ENCODE assay signal across 11 cellular contexts in genomic region chr21:34795152-34796141, GRCh38.
DNase-seq lines count a peak whose midpoint lies in the region; ATAC-seq and TF ChIP-seq lines count a peak whose summit lies in the region.
"Had no signal": no experiment of that assay in that cellular context is flagged by ENCODE, and none has a peak within 500 bp of the region (broad histone marks: within the 10 kb centered on the region; RNA-seq: fewer than 3 reads in every experiment).

No MANE protein-coding gene starts in this region.

- H3K36me3 ChIP-seq in tibial nerve = peaks cover 0 to 60% (median 0%) of the 10 kb centered on the region in 3 donors

- no peaks in the 10 kb centered on the region for H3K27me3 ChIP-seq in tibial nerve
- H3K27me3 ChIP-seq: BLaER1 treated with 17β-estradiol and CSF1 and Interleukin-3, amounts not matched to agents 10 nM and 100 nM had no signal

- intact Hi-C loops in activated CD4-positive, alpha-beta memory T cell treated with anti-CD3 and anti-CD28 coated beads for 36 hours (cut with micrococcal nuclease) = no loop called here

- in situ Hi-C loops in astrocyte of the spinal cord (cut with HindIII; ENCODE audit: low sequenced_read_pairs) = no loop called here

- H3K27me3 Mint-ChIP-seq in activated CD4-positive, alpha-beta memory T cell treated with anti-CD3 and anti-CD28 coated beads for 36 hours = no peaks in the 10 kb centered on the region
- no peaks in the 10 kb centered on the region for H3K27me3 Mint-ChIP-seq in activated CD4-positive, alpha-beta memory T cell treated with anti-CD3 and anti-CD28 coated beads, Interleukin-2, amount 10 ng/mL, durations not matched to agents 7 days and 5 days
- H3K27me3 Mint-ChIP-seq in stimulated activated naive B cell treated with anti-CD40 and anti-IgM and Interleukin-4, amounts not matched to agents 10 μg/mL and 1 μg/mL and 100 μg/mL, for 72 hours = no peaks in the 10 kb centered on the region

- TF ChIP-seq CTCF in astrocyte of the spinal cord (IDR thresholded peaks at IDR 0.05; ENCODE audit: low read depth, low read length) (peak; percentile 32), tibial nerve (IDR thresholded peaks at IDR 0.05) (peak in 2 of 5 experiments; percentile 13 to 20)

- peaks cover 0 to 32% (median 7%) of the 10 kb centered on the region in 4 donors for H3K4me1 ChIP-seq in tibial nerve
- H3K4me1 ChIP-seq: BLaER1 treated with 17β-estradiol and CSF1 and Interleukin-3, amounts not matched to agents 10 nM and 100 nM had no signal

- ATAC-seq in left lobe of liver = peak; percentile 81
- no peak for ATAC-seq in GM19463 (IDR thresholded peaks at IDR 0.05; ENCODE audit: unreplicated experiment)
- ATAC-seq in stimulated activated naive B cell treated with anti-CD40 and anti-IgM and Interleukin-4, amounts not matched to agents 10 μg/mL and 1 μg/mL and 100 μg/mL, for 72 hours (replicated peaks) = no peak

- WGBS in tibial nerve, 2 donors = 38 to 41% methylated on average over 12 of the region's 12 CpGs

- H3K4me3 Mint-ChIP-seq in activated CD4-positive, alpha-beta memory T cell treated with anti-CD3 and anti-CD28 coated beads for 36 hours = no peak overlapping the region
- H3K4me3 Mint-ChIP-seq in activated CD4-positive, alpha-beta memory T cell treated with anti-CD3 and anti-CD28 coated beads, Interleukin-2, amount 10 ng/mL, durations not matched to agents 7 days and 5 days = no peak overlapping the region
- no peak overlapping the region for H3K4me3 Mint-ChIP-seq in stimulated activated naive B cell treated with anti-CD40 and anti-IgM and Interleukin-4, amounts not matched to agents 10 μg/mL and 1 μg/mL and 100 μg/mL, for 72 hours
- H3K4me3 Mint-ChIP-seq: neural crest cell had no signal

- H3K9me3 Mint-ChIP-seq in activated CD4-positive, alpha-beta memory T cell treated with anti-CD3 and anti-CD28 coated beads for 36 hours = no peaks in the 10 kb centered on the region
- H3K9me3 Mint-ChIP-seq in activated CD4-positive, alpha-beta memory T cell treated with anti-CD3 and anti-CD28 coated beads, Interleukin-2, amount 10 ng/mL, durations not matched to agents 7 days and 5 days = no peaks in the 10 kb centered on the region
- H3K9me3 Mint-ChIP-seq in stimulated activated naive B cell treated with anti-CD40 and anti-IgM and Interleukin-4, amounts not matched to agents 10 μg/mL and 1 μg/mL and 100 μg/mL, for 72 hours = no peaks in the 10 kb centered on the region
- H3K9me3 Mint-ChIP-seq: neural crest cell had no signal

- no peaks in the 10 kb centered on the region for H3K4me1 Mint-ChIP-seq in activated CD4-positive, alpha-beta memory T cell treated with anti-CD3 and anti-CD28 coated beads for 36 hours (ENCODE audit: low read depth)
- H3K4me1 Mint-ChIP-seq in activated CD4-positive, alpha-beta memory T cell treated with anti-CD3 and anti-CD28 coated beads, Interleukin-2, amount 10 ng/mL, durations not matched to agents 7 days and 5 days = no peaks in the 10 kb centered on the region
- no peaks in the 10 kb centered on the region for H3K4me1 Mint-ChIP-seq in stimulated activated naive B cell treated with anti-CD40 and anti-IgM and Interleukin-4, amounts not matched to agents 10 μg/mL and 1 μg/mL and 100 μg/mL, for 72 hours

- CTCF ChIA-PET in activated CD4-positive, alpha-beta memory T cell treated with anti-CD3 and anti-CD28 coated beads for 36 hours (lab: Charles Lee) = no interaction called here
- CTCF ChIA-PET in activated CD4-positive, alpha-beta memory T cell treated with anti-CD3 and anti-CD28 coated beads, Interleukin-2, amount 10 ng/mL, durations not matched to agents 7 days and 5 days (lab: Charles Lee) = no interaction called here

- H3K36me3 Mint-ChIP-seq in activated CD4-positive, alpha-beta memory T cell treated with anti-CD3 and anti-CD28 coated beads for 36 hours = peaks cover 61% of the 10 kb centered on the region
- H3K36me3 Mint-ChIP-seq in activated CD4-positive, alpha-beta memory T cell treated with anti-CD3 and anti-CD28 coated beads, Interleukin-2, amount 10 ng/mL, durations not matched to agents 7 days and 5 days (ENCODE audit: low read depth) = peaks cover 59% of the 10 kb centered on the region
- peaks cover 42 to 62% of the 10 kb centered on the region in 2 donors for H3K36me3 Mint-ChIP-seq in stimulated activated naive B cell treated with anti-CD40 and anti-IgM and Interleukin-4, amounts not matched to agents 10 μg/mL and 1 μg/mL and 100 μg/mL, for 72 hours

- peak overlapping the region; percentile 60 for H3K27ac Mint-ChIP-seq in activated CD4-positive, alpha-beta memory T cell treated with anti-CD3 and anti-CD28 coated beads for 36 hours
- H3K27ac Mint-ChIP-seq in activated CD4-positive, alpha-beta memory T cell treated with anti-CD3 and anti-CD28 coated beads, Interleukin-2, amount 10 ng/mL, durations not matched to agents 7 days and 5 days = no peak overlapping the region
- H3K27ac Mint-ChIP-seq in stimulated activated naive B cell treated with anti-CD40 and anti-IgM and Interleukin-4, amounts not matched to agents 10 μg/mL and 1 μg/mL and 100 μg/mL, for 72 hours = no peak overlapping the region

- POLR2A ChIA-PET in activated CD4-positive, alpha-beta memory T cell treated with anti-CD3 and anti-CD28 coated beads for 36 hours (lab: Charles Lee) = no interaction called here
- POLR2A ChIA-PET in activated CD4-positive, alpha-beta memory T cell treated with anti-CD3 and anti-CD28 coated beads, Interleukin-2, amount 10 ng/mL, durations not matched to agents 7 days and 5 days (lab: Charles Lee) = no interaction called here

- H3K4me3 ChIP-seq in astrocyte of the spinal cord (ENCODE audit: low read depth, low read length) = no peak overlapping the region
- no peak overlapping the region for H3K4me3 ChIP-seq in tibial nerve
- H3K4me3 ChIP-seq: BLaER1 treated with 17β-estradiol and CSF1 and Interleukin-3, amounts not matched to agents 10 nM and 100 nM had no signal

- no peak for DNase-seq in activated CD4-positive, alpha-beta memory T cell treated with anti-CD3 and anti-CD28 coated beads for 36 hours
- DNase-seq in activated CD4-positive, alpha-beta memory T cell treated with anti-CD3 and anti-CD28 coated beads, Interleukin-2, amount 10 ng/mL, durations not matched to agents 7 days and 5 days = no peak
- DNase-seq in astrocyte of the spinal cord (ENCODE audit: low read depth, low spot score) = peak; percentile 68
- DNase-seq in left lobe of liver (ENCODE audit: low spot score) = peak; percentile 70
- DNase-seq in tibial nerve (ENCODE audit: low spot score in 2 of 2) = peak in 1 of 2 donors; percentile 25
- no peak for DNase-seq in stimulated activated naive B cell treated with anti-CD40 and anti-IgM and Interleukin-4, amounts not matched to agents 10 μg/mL and 1 μg/mL and 100 μg/mL, for 72 hours
- DNase-seq in amygdala (lab: John Stamatoyannopoulos, UW) = no peak
- DNase-seq: NCI-H2171 treated with DMSO at 0.1 percent for 48 hours had no signal

- H3K27ac ChIP-seq in tibial nerve = peak overlapping the region in 3 of 4 donors; percentile 37 to 76 (median 55)
- H3K27ac ChIP-seq: BLaER1 treated with 17β-estradiol and CSF1 and Interleukin-3, amounts not matched to agents 10 nM and 100 nM had no signal

- no peaks in the 10 kb centered on the region for H3K9me3 ChIP-seq in tibial nerve
- H3K9me3 ChIP-seq: BLaER1 treated with 17β-estradiol and CSF1 and Interleukin-3, amounts not matched to agents 10 nM and 100 nM had no signal

- TF ChIP-seq POLR2A in tibial nerve (IDR thresholded peaks at IDR 0.05) = no peak

- peak in 1 of 2 donors; percentile 67 for TF ChIP-seq EP300 in tibial nerve (IDR thresholded peaks at IDR 0.05)

Comparison
In these comparisons a context has a peak if more than half of its experiments do, and no peak if none do; other contexts are left out.
1. DNase-seq: peak in astrocyte of the spinal cord (single experiment) and left lobe of liver (single experiment); none in activated CD4-positive, alpha-beta memory T cell treated with anti-CD3 and anti-CD28 coated beads for 36 hours (single experiment), activated CD4-positive, alpha-beta memory T cell treated with anti-CD3 and anti-CD28 coated beads, Interleukin-2, amount 10 ng/mL, durations not matched to agents 7 days and 5 days (single experiment), stimulated activated naive B cell treated with anti-CD40 and anti-IgM and Interleukin-4, amounts not matched to agents 10 μg/mL and 1 μg/mL and 100 μg/mL, for 72 hours (single experiment) and amygdala (0 of 56).